In the genomic region with DNA sequence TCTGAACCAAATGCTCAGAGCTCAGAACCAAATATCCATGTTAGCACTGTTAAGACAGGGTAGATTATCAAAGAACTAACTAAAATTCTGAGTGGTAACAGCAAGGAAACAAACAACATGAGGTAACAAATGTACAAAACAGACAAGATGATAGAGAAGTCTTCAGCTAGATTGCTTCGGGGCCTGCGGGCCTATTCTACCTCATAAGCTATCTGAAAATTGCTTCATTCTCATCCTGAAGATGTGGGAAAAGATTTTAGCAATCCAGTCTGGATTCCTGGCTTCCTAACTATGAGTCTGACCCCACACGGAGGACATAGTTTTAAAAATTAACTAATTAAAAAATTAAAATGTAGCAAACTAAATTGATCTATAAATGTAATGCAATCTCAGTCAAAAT, we compare ENCODE assay signal across 1 cellular context.
TF ChIP-seq lines count a peak whose summit lies in the region.

No MANE protein-coding gene starts in this region.

TF ChIP-seq in IMR-90, 13 proteins besides CTCF, POLR2A, EP300 and RAD21:
- TF ChIP-seq, protein P1, sequence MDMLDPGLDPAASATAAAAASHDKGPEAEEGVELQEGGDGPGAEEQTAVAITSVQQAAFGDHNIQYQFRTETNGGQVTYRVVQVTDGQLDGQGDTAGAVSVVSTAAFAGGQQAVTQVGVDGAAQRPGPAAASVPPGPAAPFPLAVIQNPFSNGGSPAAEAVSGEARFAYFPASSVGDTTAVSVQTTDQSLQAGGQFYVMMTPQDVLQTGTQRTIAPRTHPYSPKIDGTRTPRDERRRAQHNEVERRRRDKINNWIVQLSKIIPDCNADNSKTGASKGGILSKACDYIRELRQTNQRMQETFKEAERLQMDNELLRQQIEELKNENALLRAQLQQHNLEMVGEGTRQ (IDR thresholded peaks at IDR 0.05; ENCODE audit: low read depth, low read length), result no peak
- TF ChIP-seq CEBPB (IDR thresholded peaks at IDR 0.05; ENCODE audit: low read depth, low read length) (no peak), RCOR1 (IDR thresholded peaks at IDR 0.05; ENCODE audit: insufficient replicate concordance, low read length) (no peak), CHD1 (IDR thresholded peaks at IDR 0.05; ENCODE audit: low read depth, low read length) (no peak), NFE2L2 (IDR thresholded peaks at IDR 0.05; ENCODE audit: low read depth, low read length) (no peak), MXI1 (IDR thresholded peaks at IDR 0.05; ENCODE audit: borderline replicate concordance, low read depth, low read length) (no peak), RFX5 (IDR thresholded peaks at IDR 0.05; ENCODE audit: low read depth, low read length) (no peak), FOS (IDR thresholded peaks at IDR 0.05; ENCODE audit: low read depth, low read length) (no peak), MAZ (IDR thresholded peaks at IDR 0.05; ENCODE audit: borderline replicate concordance, low read depth, low read length) (no peak), SMC3 (IDR thresholded peaks at IDR 0.05; ENCODE audit: low read depth, low read length) (no peak), MAFK (IDR thresholded peaks at IDR 0.05; ENCODE audit: low read depth, low read length) (no peak)
- TF ChIP-seq, protein P2, sequence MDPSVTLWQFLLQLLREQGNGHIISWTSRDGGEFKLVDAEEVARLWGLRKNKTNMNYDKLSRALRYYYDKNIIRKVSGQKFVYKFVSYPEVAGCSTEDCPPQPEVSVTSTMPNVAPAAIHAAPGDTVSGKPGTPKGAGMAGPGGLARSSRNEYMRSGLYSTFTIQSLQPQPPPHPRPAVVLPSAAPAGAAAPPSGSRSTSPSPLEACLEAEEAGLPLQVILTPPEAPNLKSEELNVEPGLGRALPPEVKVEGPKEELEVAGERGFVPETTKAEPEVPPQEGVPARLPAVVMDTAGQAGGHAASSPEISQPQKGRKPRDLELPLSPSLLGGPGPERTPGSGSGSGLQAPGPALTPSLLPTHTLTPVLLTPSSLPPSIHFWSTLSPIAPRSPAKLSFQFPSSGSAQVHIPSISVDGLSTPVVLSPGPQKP (IDR thresholded peaks at IDR 0.05; ENCODE audit: borderline replicate concordance, low read depth, low read length), result no peak
